In genomic region chr2:200850512-200851256, GRCh38 we compare ENCODE assay signal across 1 cellular context.
TF ChIP-seq lines count a peak whose summit lies in the region.

No MANE protein-coding gene starts in this region.

TF ChIP-seq in HepG2, 621 proteins besides CTCF, POLR2A, EP300 and RAD21:
- TF ChIP-seq POLR2G (IDR thresholded peaks at IDR 0.05; ENCODE audit: low read depth, low read length) (peak; percentile 41; the same call in 1 of the 2 replicates), ZGPAT (CRISPR knock-in tag; IDR thresholded peaks at IDR 0.05) (0 out of 2 replicates have a peak, but pooled peaks have one; percentile 0), ZNF547 (CRISPR knock-in tag; IDR thresholded peaks at IDR 0.05) (no peak), SAFB2 (CRISPR knock-in tag; IDR thresholded peaks at IDR 0.05; ENCODE audit: borderline replicate concordance, low read depth) (no peak), RBFOX2 (IDR thresholded peaks at IDR 0.05; ENCODE audit: low read depth, low read length) (peak; percentile 57), RBM22 (optimal IDR thresholded peaks at IDR 0.05; ENCODE audit: low read length) (peak; percentile 72), AGO2 (optimal IDR thresholded peaks at IDR 0.05; ENCODE audit: low read depth, low read length) (peak; percentile 58), HNRNPK (IDR thresholded peaks at IDR 0.05; ENCODE audit: low read depth, low read length, poor library complexity, severe bottlenecking) (peak; percentile 79)
TF ChIP-seq in HepG2: peak in this region for 6.
